Comparison of ENCODE assay signal across 21 cellular contexts in the genomic region with DNA sequence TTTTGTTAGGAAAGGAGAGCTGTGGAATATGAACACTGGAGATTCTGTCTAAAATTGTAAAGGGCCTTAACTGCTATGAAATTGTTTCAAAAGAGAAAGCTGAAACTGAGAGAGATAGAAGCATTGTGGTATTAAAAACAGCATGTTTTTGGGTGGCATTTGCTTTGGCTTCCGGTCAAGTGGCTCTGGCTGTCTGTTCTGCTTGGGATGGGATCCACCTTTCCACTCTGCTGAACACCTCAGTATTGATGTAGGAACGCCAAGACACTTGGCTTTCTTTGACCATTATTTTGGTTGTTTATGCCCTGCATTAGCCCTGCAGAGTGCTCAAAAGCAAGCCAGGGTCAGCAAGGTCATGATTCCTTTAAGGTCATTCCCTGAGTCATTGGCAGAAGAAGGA.
DNase-seq lines count a peak whose midpoint lies in the region; ATAC-seq and TF ChIP-seq lines count a peak whose summit lies in the region.
"Had no signal": no experiment of that assay in that cellular context is flagged by ENCODE, and none has a peak within 500 bp of the region (broad histone marks: within the 10 kb centered on the region; RNA-seq: fewer than 3 reads in every experiment).

No MANE protein-coding gene starts in this region.

- no peaks in the 10 kb centered on the region for H3K27me3 Mint-ChIP-seq in activated T-helper 2 cell treated with anti-CD3 and anti-CD28 coated beads, Interferon-gamma antibody, Interleukin-2, Interleukin-4, amounts not matched to agents 10 μg/mL and 5 μg/mL and 100 μg/mL, durations not matched to agents 14 hours and 24 hours and 36 hours (ENCODE audit: low read depth)
- H3K27me3 Mint-ChIP-seq: CD4-positive, alpha-beta memory T cell had no signal

- no peak overlapping the region for H2AFZ ChIP-seq in mesenchymal stem cell (ENCODE audit: low read depth, low read length)

- H3K27ac ChIP-seq in liver (ENCODE audit: low read depth in 1 of 2, low read length in 2 of 2) (no peak overlapping the region), right lobe of liver (no peak overlapping the region), mesenchymal stem cell (ENCODE audit: low read length, poor library complexity, severe bottlenecking) (no peak overlapping the region)
- H3K27ac ChIP-seq: 22Rv1, A549, BLaER1, HL-60 had no signal

- H3K27me3 ChIP-seq in liver (ENCODE audit: control insufficient read depth in 4 of 4, insufficient read depth in 4 of 4, low read length in 3 of 4) (no peaks in the 10 kb centered on the region), right lobe of liver (no peaks in the 10 kb centered on the region), mesenchymal stem cell (ENCODE audit: control insufficient read depth in 1 of 2, insufficient read depth in 1 of 2, low read length in 2 of 2) (no peaks in the 10 kb centered on the region)
- H3K27me3 ChIP-seq: BLaER1 had no signal

- ATAC-seq in right lobe of liver: no peak
- ATAC-seq in GM21723 (IDR thresholded peaks at IDR 0.05; ENCODE audit: unreplicated experiment): no peak
- ATAC-seq: A549, HCT116 had no signal

- peak overlapping the region in 1 of 2 experiments; percentile 63 for H2BK12ac ChIP-seq in mesenchymal stem cell (ENCODE audit: low read length in 2 of 2)

- H3K4ac ChIP-seq in mesenchymal stem cell (ENCODE audit: low read depth in 1 of 2, low read length in 2 of 2): no peak overlapping the region

- no peak for TF ChIP-seq RAD21 in liver (IDR thresholded peaks at IDR 0.05)

- no peak overlapping the region for H4K91ac ChIP-seq in mesenchymal stem cell (ENCODE audit: low read length)

- no peaks in the 10 kb centered on the region for H3K9me3 ChIP-seq in liver (ENCODE audit: control insufficient read depth in 4 of 4, low read length in 3 of 4)
- no peaks in the 10 kb centered on the region for H3K9me3 ChIP-seq in right lobe of liver
- no peaks in the 10 kb centered on the region for H3K9me3 ChIP-seq in mesenchymal stem cell (ENCODE audit: control insufficient read depth, low read length)
- H3K9me3 ChIP-seq: A549, BLaER1 had no signal

- H3K36me3 ChIP-seq in liver (ENCODE audit: control insufficient read depth in 4 of 4, insufficient read depth in 3 of 4, low read depth in 1 of 4, low read length in 3 of 4): peaks cover 0 to 7% (median 0%) of the 10 kb centered on the region in 4 donors
- H3K36me3 ChIP-seq in right lobe of liver: peaks cover 0 to 4% (median under 1%) of the 10 kb centered on the region in 4 donors
- no peaks in the 10 kb centered on the region for H3K36me3 ChIP-seq in mesenchymal stem cell (ENCODE audit: control insufficient read depth in 1 of 2, insufficient read depth in 2 of 2, low read depth in 1 of 2, low read length in 2 of 2)
- H3K36me3 ChIP-seq: BLaER1 had no signal

- H3K79me1 ChIP-seq in mesenchymal stem cell (replicated peaks; ENCODE audit: low read length, poor library complexity, severe bottlenecking): no peaks in the 10 kb centered on the region

- WGBS in liver: 88% methylated on average over 2 of the region's 2 CpGs
- 90% methylated on average over 1 of the region's 2 CpGs for WGBS in right lobe of liver (ENCODE audit: insufficient coverage, low coverage, low lambda C conversion rate, missing lambda C conversion rate)
- 72% methylated on average over 2 of the region's 2 CpGs for WGBS in mesenchymal stem cell

- DNase-seq in right lobe of liver: no peak
- DNase-seq in cerebellar nuclear complex (lab: John Stamatoyannopoulos, UW): peak; percentile 67 to 92
- DNase-seq in mesenchymal stem cell: peak; percentile 13
- DNase-seq in NCI-H748 (lab: John Stamatoyannopoulos, UW; ENCODE audit: unreplicated experiment): no peak
- no peak for DNase-seq in activated T-helper 2 cell treated with anti-CD3 and anti-CD28 coated beads, Interferon-gamma antibody, Interleukin-2, Interleukin-4, amounts not matched to agents 10 μg/mL and 5 μg/mL and 100 μg/mL, durations not matched to agents 14 hours and 24 hours and 36 hours (ENCODE audit: low spot score)
- DNase-seq: AML-193; Calu3; CD4-positive, alpha-beta memory T cell; DMS79 treated with DMSO at 0.1 percent for 48 hours; GOT3; H7; HFFc6; IMR-90 had no signal

- no peaks in the 10 kb centered on the region for H3K4me1 Mint-ChIP-seq in activated T-helper 2 cell treated with anti-CD3 and anti-CD28 coated beads, Interferon-gamma antibody, Interleukin-2, Interleukin-4, amounts not matched to agents 10 μg/mL and 5 μg/mL and 100 μg/mL, durations not matched to agents 14 hours and 24 hours and 36 hours (ENCODE audit: low read depth)
- H3K4me1 Mint-ChIP-seq: CD4-positive, alpha-beta memory T cell had no signal

- no peak overlapping the region for H2BK5ac ChIP-seq in mesenchymal stem cell (ENCODE audit: low read depth, low read length, poor library complexity, severe bottlenecking)

- TF ChIP-seq CTCF in liver (IDR thresholded peaks at IDR 0.05; ENCODE audit: low read depth, low read length, missing input control) (no peak), right lobe of liver (IDR thresholded peaks at IDR 0.05) (no peak)

- peak overlapping the region; percentile 17 for H2AK5ac ChIP-seq in mesenchymal stem cell (ENCODE audit: low read length, severe bottlenecking)

- no peak overlapping the region for H3K4me3 ChIP-seq in liver (ENCODE audit: low read depth in 1 of 3, low read length in 3 of 3)
- H3K4me3 ChIP-seq in right lobe of liver: no peak overlapping the region
- no peak overlapping the region for H3K4me3 ChIP-seq in mesenchymal stem cell (ENCODE audit: insufficient read depth in 1 of 2, low read depth in 1 of 2, low read length in 2 of 2)
- H3K4me3 ChIP-seq: A549, BLaER1 had no signal

- H3K4me2 ChIP-seq in mesenchymal stem cell (ENCODE audit: low read length, poor library complexity, severe bottlenecking): no peak overlapping the region
- H3K4me2 ChIP-seq: A549, BLaER1 had no signal

- no peak overlapping the region for H3K4me3 Mint-ChIP-seq in activated T-helper 2 cell treated with anti-CD3 and anti-CD28 coated beads, Interferon-gamma antibody, Interleukin-2, Interleukin-4, amounts not matched to agents 10 μg/mL and 5 μg/mL and 100 μg/mL, durations not matched to agents 14 hours and 24 hours and 36 hours (ENCODE audit: low read depth)
- H3K4me3 Mint-ChIP-seq: CD14-positive monocyte; CD4-positive, alpha-beta memory T cell; HFFc6 had no signal

- no peak overlapping the region for H3K9ac ChIP-seq in liver (ENCODE audit: low read depth in 1 of 2, low read length in 2 of 2)
- H3K9ac ChIP-seq in mesenchymal stem cell (ENCODE audit: low read length): no peak overlapping the region
- H3K9ac ChIP-seq: BLaER1 had no signal

- TF ChIP-seq POLR2A in right lobe of liver (IDR thresholded peaks at IDR 0.05): no peak

- H3K14ac ChIP-seq in mesenchymal stem cell (ENCODE audit: low read length in 2 of 2): no peak overlapping the region

- H3K23ac ChIP-seq in mesenchymal stem cell (ENCODE audit: low read length in 2 of 2): no peak overlapping the region

- H2BK15ac ChIP-seq in mesenchymal stem cell (ENCODE audit: low read depth, poor library complexity, severe bottlenecking): no peak overlapping the region

- no peaks in the 10 kb centered on the region for H3K9me3 Mint-ChIP-seq in activated T-helper 2 cell treated with anti-CD3 and anti-CD28 coated beads, Interferon-gamma antibody, Interleukin-2, Interleukin-4, amounts not matched to agents 10 μg/mL and 5 μg/mL and 100 μg/mL, durations not matched to agents 14 hours and 24 hours and 36 hours
- H3K9me3 Mint-ChIP-seq: HFFc6 had no signal

- H2BK120ac ChIP-seq in mesenchymal stem cell (ENCODE audit: low read depth, low read length): no peak overlapping the region

- H4K8ac ChIP-seq in mesenchymal stem cell (ENCODE audit: low read length): no peak overlapping the region

- no peak overlapping the region for H3K27ac Mint-ChIP-seq in activated T-helper 2 cell treated with anti-CD3 and anti-CD28 coated beads, Interferon-gamma antibody, Interleukin-2, Interleukin-4, amounts not matched to agents 10 μg/mL and 5 μg/mL and 100 μg/mL, durations not matched to agents 14 hours and 24 hours and 36 hours
- H3K27ac Mint-ChIP-seq: CD14-positive monocyte; CD4-positive, alpha-beta memory T cell; HFFc6 had no signal

- no peak overlapping the region for H3K18ac ChIP-seq in mesenchymal stem cell (ENCODE audit: low read depth in 1 of 2, low read length in 2 of 2)

- H3K4me1 ChIP-seq in liver (ENCODE audit: control insufficient read depth in 4 of 4, insufficient read depth in 4 of 4, low read length in 3 of 4): peaks cover 0 to 2% (median 0%) of the 10 kb centered on the region in 4 donors
- no peaks in the 10 kb centered on the region for H3K4me1 ChIP-seq in right lobe of liver
- no peaks in the 10 kb centered on the region for H3K4me1 ChIP-seq in mesenchymal stem cell (ENCODE audit: control insufficient read depth, insufficient read depth, low read depth, low read length)
- H3K4me1 ChIP-seq: A549 had no signal

- H3K36me3 Mint-ChIP-seq in activated T-helper 2 cell treated with anti-CD3 and anti-CD28 coated beads, Interferon-gamma antibody, Interleukin-2, Interleukin-4, amounts not matched to agents 10 μg/mL and 5 μg/mL and 100 μg/mL, durations not matched to agents 14 hours and 24 hours and 36 hours (ENCODE audit: low read depth): no peaks in the 10 kb centered on the region
- H3K36me3 Mint-ChIP-seq: CD14-positive monocyte; CD4-positive, alpha-beta memory T cell had no signal

- intact Hi-C loops in right lobe of liver (cut with DNase I): no loop called here
- intact Hi-C loops in activated T-helper 2 cell treated with anti-CD3 and anti-CD28 coated beads, Interferon-gamma antibody, Interleukin-2, Interleukin-4, amounts not matched to agents 10 μg/mL and 5 μg/mL and 100 μg/mL, durations not matched to agents 14 hours and 24 hours and 36 hours (cut with micrococcal nuclease): no loop called here

TF ChIP-seq in liver, 16 proteins besides CTCF, POLR2A, EP300 and RAD21:
- TF ChIP-seq NR2F2 (IDR thresholded peaks at IDR 0.05): peak; percentile 20
- TF ChIP-seq FOXA1 (IDR thresholded peaks at IDR 0.05): no peak

Comparison
In these comparisons a context has a peak if more than half of its experiments do, and no peak if none do; other contexts are left out.
1. DNase-seq: peak in cerebellar nuclear complex (2 of 2) and mesenchymal stem cell (single experiment); none in right lobe of liver (0 of 3), NCI-H748 (single experiment) and activated T-helper 2 cell treated with anti-CD3 and anti-CD28 coated beads, Interferon-gamma antibody, Interleukin-2, Interleukin-4, amounts not matched to agents 10 μg/mL and 5 μg/mL and 100 μg/mL, durations not matched to agents 14 hours and 24 hours and 36 hours (single experiment).